1 cellular context compared by ENCODE assay signal in genomic region chr2:236828002-236828401, GRCh38.
TF ChIP-seq lines count a peak whose summit lies in the region.

No MANE protein-coding gene starts in this region.

TF ChIP-seq in H1, 55 proteins besides CTCF, POLR2A, EP300 and RAD21:
- no peak for TF ChIP-seq CTBP2 (IDR thresholded peaks at IDR 0.05; ENCODE audit: borderline replicate concordance, insufficient read depth, insufficient read length, low read length)
- TF ChIP-seq, protein P1, sequence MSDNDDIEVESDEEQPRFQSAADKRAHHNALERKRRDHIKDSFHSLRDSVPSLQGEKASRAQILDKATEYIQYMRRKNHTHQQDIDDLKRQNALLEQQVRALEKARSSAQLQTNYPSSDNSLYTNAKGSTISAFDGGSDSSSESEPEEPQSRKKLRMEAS (IDR thresholded peaks at IDR 0.05) = no peak
- 0 out of 2 replicates have a peak, but pooled peaks have one; percentile 8 for TF ChIP-seq POU5F1 (IDR thresholded peaks at IDR 0.05; ENCODE audit: low read depth, low read length)
